In genomic region chr12:91551242-91551641, GRCh38 we compare ENCODE assay signal across 34 cellular contexts.
A peak's percentile ranks its signal among the peaks of the same experiment; 100 is the strongest.
DNase-seq lines count a peak whose midpoint lies in the region; ATAC-seq, FAIRE-seq and TF ChIP-seq lines count a peak whose summit lies in the region.
"Had no signal": no experiment of that assay in that cellular context is flagged by ENCODE, and none has a peak within 500 bp of the region (broad histone marks: within the 10 kb centered on the region; RNA-seq: fewer than 3 reads in every experiment).

No MANE protein-coding gene starts in this region.

- no peak for TF ChIP-seq RAD21 in K562 (CRISPR knock-in tag; conservative IDR thresholded peaks at IDR 0.05 in 1 of 2, IDR thresholded peaks at IDR 0.05 in 1 of 2)

- TF ChIP-seq POLR2A in K562 (conservative IDR thresholded peaks at IDR 0.05), result no peak

- H3K9ac ChIP-seq in K562 (ENCODE audit: insufficient read depth in 1 of 2, low read depth in 2 of 2, low read length in 2 of 2), result no peak overlapping the region
- H3K9ac ChIP-seq: BLaER1; BLaER1 treated with 17β-estradiol and CSF1 and Interleukin-3, amounts not matched to agents 10 nM and 100 nM had no signal

- POLR2A ChIA-PET in K562 (lab: Yijun Ruan, JAX), result interaction anchor here (1.5 kb wide), 1 partner anchor 12 kb away, joined by 4 read pairs; no protein-coding TSS in a partner anchor

- H2AFZ ChIP-seq in K562 (ENCODE audit: low read depth, low read length), result no peak overlapping the region

- H3K9me3 Mint-ChIP-seq in stimulated activated naive CD8-positive, alpha-beta T cell treated with anti-CD3 and anti-CD28 coated beads, Interleukin-15, amount 100 ng/mL, for 72 hours, result peaks cover 4 to 28% of the 10 kb centered on the region in 2 donors
- H3K9me3 Mint-ChIP-seq in mesothelial cell of epicardium, result peaks cover 57% of the 10 kb centered on the region

- TF ChIP-seq CTCF in K562 (IDR thresholded peaks at IDR 0.05 in 2 of 3, conservative IDR thresholded peaks at IDR 0.05 in 1 of 3; ENCODE audit: insufficient read depth in 2 of 3, low read depth in 1 of 3, low read length in 3 of 3), result no peak
- no peak for TF ChIP-seq CTCF in mesothelial cell of epicardium (IDR thresholded peaks at IDR 0.05; ENCODE audit: unreplicated experiment)

- H3K4me1 ChIP-seq in K562 (replicated peaks in 1 of 2; ENCODE audit: control insufficient read depth in 2 of 2, insufficient read depth in 2 of 2, low read length in 2 of 2) (peaks cover 0 to 8% of the 10 kb centered on the region in 2 experiments; a peak in 2 of 5 replicates), small intestine (ENCODE audit: control insufficient read depth in 2 of 2, insufficient read depth in 1 of 2, low read depth in 1 of 2, low read length in 1 of 2) (no peaks in the 10 kb centered on the region)
- H3K4me1 ChIP-seq: A549, Caco-2 had no signal

- intact Hi-C loops in K562 (cut with micrococcal nuclease), result no loop called here

- H3K79me2 ChIP-seq in K562 (ENCODE audit: control insufficient read depth, insufficient read depth, low read length), result peaks cover 40% of the 10 kb centered on the region

- H4K20me1 ChIP-seq in K562 (replicated peaks; ENCODE audit: control insufficient read depth, insufficient read depth, low read length), result 0 out of 2 replicates have a peak, but pooled peaks cover 4% of the 10 kb centered on the region
- H4K20me1 ChIP-seq: BLaER1; BLaER1 treated with 17β-estradiol and CSF1 and Interleukin-3, amounts not matched to agents 10 nM and 100 nM had no signal

- CTCF ChIA-PET in K562 (lab: Yijun Ruan, JAX; ENCODE audit: low intra/inter-chr PET ratio), result no interaction called here

- H3K4me3 Mint-ChIP-seq in stimulated activated naive CD8-positive, alpha-beta T cell treated with anti-CD3 and anti-CD28 coated beads, Interleukin-15, amount 100 ng/mL, for 72 hours, result no peak overlapping the region
- no peak overlapping the region for H3K4me3 Mint-ChIP-seq in mesothelial cell of epicardium
- H3K4me3 Mint-ChIP-seq: B cell; CD4-positive, alpha-beta memory T cell; CD4-positive, alpha-beta T cell; CD4-positive, CD25-positive, alpha-beta regulatory T cell; CD8-positive, alpha-beta memory T cell; CD8-positive, alpha-beta T cell had no signal

- H3K4me3 ChIP-seq in K562 (no peak overlapping the region), small intestine (ENCODE audit: low read depth in 1 of 2, low read length in 2 of 2) (no peak overlapping the region)
- H3K4me3 ChIP-seq: A549; BLaER1; BLaER1 treated with 17β-estradiol and CSF1 and Interleukin-3, amounts not matched to agents 10 nM and 100 nM had no signal

- DNase-seq in K562 (ENCODE audit: extremely low read depth in 1 of 4, low spot score in 3 of 4) (no peak), frontal cortex (ENCODE audit: low spot score in 2 of 2) (no peak), small intestine (no peak), amniotic stem cell (lab: John Stamatoyannopoulos, UW) (no peak), mesothelial cell of epicardium (ENCODE audit: low spot score in 2 of 2, unreplicated experiment in 2 of 2) (no peak)
- DNase-seq in stimulated activated naive CD8-positive, alpha-beta T cell treated with anti-CD3 and anti-CD28 coated beads, Interleukin-15, amount 100 ng/mL, for 72 hours, result no peak
- DNase-seq: 8988T; ACHN; AML-193; BE2C; Caco-2; Calu3; CD4-positive, alpha-beta memory T cell; CD4-positive, alpha-beta T cell; CD4-positive, CD25-positive, alpha-beta regulatory T cell; CD8-positive, alpha-beta memory T cell; CD8-positive, alpha-beta T cell; COR-L47; DMS 273 treated with DMSO at 0.1 percent for 48 hours; DMS153; DMS53; DMS79; DMS79 treated with DMSO at 0.1 percent for 48 hours; DND-41; EL had no signal

- BruUV-seq in K562 (replicated peaks; lab: Mats Ljungman, UMichigan), result no TSS peak

- H3K36me3 ChIP-seq in K562 (ENCODE audit: control insufficient read depth, insufficient read depth, low read length) (no peaks in the 10 kb centered on the region), small intestine (ENCODE audit: control insufficient read depth in 2 of 2, insufficient read depth in 2 of 2, low read length in 2 of 2) (no peaks in the 10 kb centered on the region)
- H3K36me3 ChIP-seq: BE2C; BLaER1; BLaER1 treated with 17β-estradiol and CSF1 and Interleukin-3, amounts not matched to agents 10 nM and 100 nM had no signal

- no peaks in the 10 kb centered on the region for H3K9me3 ChIP-seq in K562 (replicated peaks; ENCODE audit: control insufficient read depth, insufficient read depth, low read depth, low read length)
- no peaks in the 10 kb centered on the region for H3K9me3 ChIP-seq in small intestine (ENCODE audit: control insufficient read depth, low read depth)
- H3K9me3 ChIP-seq: A549, BE2C, Caco-2 had no signal

- H3K27ac ChIP-seq in K562 (ENCODE audit: extremely low read depth, low read depth, low read length) (no peak overlapping the region), small intestine (ENCODE audit: low read depth in 1 of 2, low read length in 1 of 2) (no peak overlapping the region)
- H3K27ac ChIP-seq: 22Rv1; A549; BLaER1; BLaER1 treated with 17β-estradiol and CSF1 and Interleukin-3, amounts not matched to agents 10 nM and 100 nM; C4-2B had no signal

- no peak for TF ChIP-seq EP300 in K562 (IDR thresholded peaks at IDR 0.05; ENCODE audit: low read length)

- H3K27me3 Mint-ChIP-seq in stimulated activated naive CD8-positive, alpha-beta T cell treated with anti-CD3 and anti-CD28 coated beads, Interleukin-15, amount 100 ng/mL, for 72 hours, result no peaks in the 10 kb centered on the region
- H3K27me3 Mint-ChIP-seq in mesothelial cell of epicardium (ENCODE audit: low read depth), result peaks cover 2% of the 10 kb centered on the region

- no peak overlapping the region for H3K4me2 ChIP-seq in K562 (ENCODE audit: insufficient read depth, low read length)
- H3K4me2 ChIP-seq: A549 had no signal

- no peak overlapping the region for H3K27ac Mint-ChIP-seq in stimulated activated naive CD8-positive, alpha-beta T cell treated with anti-CD3 and anti-CD28 coated beads, Interleukin-15, amount 100 ng/mL, for 72 hours
- no peak overlapping the region for H3K27ac Mint-ChIP-seq in mesothelial cell of epicardium
- H3K27ac Mint-ChIP-seq: B cell; CD14-positive monocyte; CD4-positive, alpha-beta memory T cell; CD4-positive, alpha-beta T cell; CD4-positive, CD25-positive, alpha-beta regulatory T cell; CD8-positive, alpha-beta memory T cell; CD8-positive, alpha-beta T cell had no signal

- in situ Hi-C loops in K562 (cut with MboI), result no loop called here

- no peaks in the 10 kb centered on the region for H3K9me1 ChIP-seq in K562 (ENCODE audit: control insufficient read depth, insufficient read depth, low read length)

- H3K27me3 ChIP-seq in K562 (ENCODE audit: control insufficient read depth in 2 of 2, insufficient read depth in 2 of 2, low read length in 2 of 2) (no peaks in the 10 kb centered on the region), small intestine (ENCODE audit: control insufficient read depth in 2 of 2, insufficient read depth in 2 of 2, low read length in 2 of 2) (no peaks in the 10 kb centered on the region)
- H3K27me3 ChIP-seq: BE2C; BLaER1; BLaER1 treated with 17β-estradiol and CSF1 and Interleukin-3, amounts not matched to agents 10 nM and 100 nM had no signal

- no peak for ATAC-seq in K562
- ATAC-seq in stimulated activated naive CD8-positive, alpha-beta T cell treated with anti-CD3 and anti-CD28 coated beads, Interleukin-15, amount 100 ng/mL, for 72 hours, result no peak
- ATAC-seq: A549; CD8-positive, alpha-beta T cell had no signal

- peaks cover 4% of the 10 kb centered on the region for H3K36me3 Mint-ChIP-seq in mesothelial cell of epicardium
- H3K36me3 Mint-ChIP-seq: CD14-positive monocyte; CD4-positive, alpha-beta memory T cell; CD4-positive, CD25-positive, alpha-beta regulatory T cell; CD8-positive, alpha-beta T cell had no signal

- 58% methylated on average over 1 of the region's 1 CpG for WGBS in K562 (ENCODE audit: insufficient coverage, low coverage, missing lambda C conversion rate)
- WGBS in small intestine, 3 donors, result 92 to 100% (median 93%) methylated on average over 1 of the region's 1 CpG

- FAIRE-seq in K562 (lab: Jason Lieb, UNC) (no peak), frontal cortex (lab: Jason Lieb, UNC) (peak; percentile 6), small intestine (lab: Jason Lieb, UNC) (peak; percentile 61)
- FAIRE-seq: A204.1, D721Med had no signal

- H3K4me1 Mint-ChIP-seq in stimulated activated naive CD8-positive, alpha-beta T cell treated with anti-CD3 and anti-CD28 coated beads, Interleukin-15, amount 100 ng/mL, for 72 hours, result peaks cover 8% of the 10 kb centered on the region
- peaks cover 7% of the 10 kb centered on the region for H3K4me1 Mint-ChIP-seq in mesothelial cell of epicardium
- H3K4me1 Mint-ChIP-seq: CD4-positive, alpha-beta memory T cell; CD4-positive, CD25-positive, alpha-beta regulatory T cell; CD8-positive, alpha-beta memory T cell had no signal

TF ChIP-seq in K562, 482 proteins besides CTCF, POLR2A, EP300 and RAD21:
- TF ChIP-seq POLR2H (tag; IDR thresholded peaks at IDR 0.05; ENCODE audit: low read depth) (no peak), CEBPG (CRISPR knock-in tag; IDR thresholded peaks at IDR 0.05) (no peak), CEBPG (tag; conservative IDR thresholded peaks at IDR 0.05 in 1 of 2, IDR thresholded peaks at IDR 0.05 in 1 of 2) (peak; percentile 58 to 62; a peak in 2 of 4 replicates), CEBPB (tag; IDR thresholded peaks at IDR 0.05) (peak; percentile 27; the same call in 1 of the 2 replicates), ATF3 (IDR thresholded peaks at IDR 0.05) (peak; percentile 53), ATF3 (CRISPR knock-in tag; conservative IDR thresholded peaks at IDR 0.05) (no peak)
